ENCODE assay signal across 17 cellular contexts in the genomic region with DNA sequence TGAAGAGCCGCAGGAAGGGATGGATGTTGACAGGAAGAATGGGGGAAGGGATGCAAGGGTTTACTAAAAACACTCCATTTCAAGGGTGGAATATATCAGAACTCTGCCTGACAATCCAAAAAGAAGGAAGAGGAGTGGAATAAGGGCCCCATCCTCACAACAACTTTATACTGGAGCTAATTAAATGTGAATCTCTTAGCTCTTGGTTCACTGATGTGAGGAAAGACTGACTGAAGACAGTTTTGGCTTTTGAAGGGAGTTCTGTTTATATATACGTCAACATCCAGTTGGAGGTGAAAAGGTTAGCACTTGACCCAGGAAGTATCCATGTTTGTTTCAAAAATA. TPM values are rescaled to one million over a fixed set of nuclear protein-coding genes. Genes with fewer than 3 reads are reported as not detected.
"Had no signal": no experiment of that assay in that cellular context is flagged by ENCODE, and none has a peak within 500 bp of the region (broad histone marks: within the 10 kb centered on the region; RNA-seq: fewer than 3 reads in every experiment).

No MANE protein-coding gene starts in this region.

- H3K27ac ChIP-seq: dorsolateral prefrontal cortex, hepatocyte, right atrium auricular region, uterus had no signal

- DNase-seq: cortex of kidney; dorsolateral prefrontal cortex; effector CD8-positive, alpha-beta T cell; foreskin melanocyte; head of caudate nucleus; left colon; mucosa of descending colon; posterior cingulate gyrus; stimulated activated CD4-positive, alpha-beta T cell treated with anti-CD3 and anti-CD28 coated beads, Interleukin-2, amount 100 ng/mL, for 48 hours; stimulated activated naive CD4-positive, alpha-beta T cell treated with Interleukin-2 at 50 U/mL for 16 hours; trophoblast cell; uterus had no signal

- ATAC-seq: left colon; mucosa of descending colon; natural killer cell treated with Interleukin-12 subunit alpha and Interleukin-12 subunit beta and Interleukin-15 and Interleukin-18, amount 100 ng/mL, for 72 hours had no signal

- H3K36me3 Mint-ChIP-seq: natural killer cell treated with Interleukin-12 subunit alpha and Interleukin-12 subunit beta and Interleukin-15 and Interleukin-18, amount 100 ng/mL, for 72 hours had no signal

- H3K36me3 ChIP-seq: right atrium auricular region, uterus had no signal

- H3K9me3 Mint-ChIP-seq: natural killer cell treated with Interleukin-12 subunit alpha and Interleukin-12 subunit beta and Interleukin-15 and Interleukin-18, amount 100 ng/mL, for 72 hours had no signal

- H3K4me3 ChIP-seq: dorsolateral prefrontal cortex, hepatocyte, mucosa of descending colon, right atrium auricular region, smooth muscle cell, uterus had no signal

- H3K27ac Mint-ChIP-seq: natural killer cell treated with Interleukin-12 subunit alpha and Interleukin-12 subunit beta and Interleukin-15 and Interleukin-18, amount 100 ng/mL, for 72 hours had no signal

- H3K4me3 Mint-ChIP-seq: natural killer cell treated with Interleukin-12 subunit alpha and Interleukin-12 subunit beta and Interleukin-15 and Interleukin-18, amount 100 ng/mL, for 72 hours had no signal

- H3K9me3 ChIP-seq: mucosa of descending colon, uterus had no signal

- H3K4me2 ChIP-seq: hepatocyte, smooth muscle cell had no signal

RNA-seq across cellular contexts. Expression of a gene that starts 3.1 kb away (rescaled TPM):
- total RNA-seq: osteocyte had no signal

RNA-seq across cellular contexts. Expression of a gene that starts 9.8 kb away (rescaled TPM):
- total RNA-seq: dorsolateral prefrontal cortex; hepatocyte; natural killer cell treated with Interleukin-12 subunit alpha and Interleukin-12 subunit beta and Interleukin-15 and Interleukin-18, amount 100 ng/mL, for 72 hours; osteocyte; smooth muscle cell had no signal

RNA-seq across cellular contexts. Expression of a gene that starts 37.8 kb away (rescaled TPM):
- total RNA-seq: osteocyte, smooth muscle cell had no signal

RNA-seq across cellular contexts. Expression of a gene that starts 50.8 kb away (rescaled TPM):
- total RNA-seq: osteocyte had no signal

RNA-seq across cellular contexts. Expression of a gene that starts 54.8 kb away (rescaled TPM):
- total RNA-seq: dorsolateral prefrontal cortex, hepatocyte, osteocyte, right atrium auricular region had no signal
